ENCODE assay signal across 37 cellular contexts in genomic region chr13:22877421-22877820, GRCh38.
"Had no signal": no experiment of that assay in that cellular context is flagged by ENCODE, and none has a peak within 500 bp of the region (broad histone marks: within the 10 kb centered on the region; RNA-seq: fewer than 3 reads in every experiment).

No MANE protein-coding gene starts in this region.

- H3K27me3 ChIP-seq: adrenal gland, body of pancreas, brain microvascular endothelial cell, breast epithelium had no signal

- H3K4me3 Mint-ChIP-seq: activated B cell treated with CpG ODN at 0.5 μM for 24 hours; activated CD4-positive, alpha-beta memory T cell treated with anti-CD3 and anti-CD28 coated beads for 36 hours; activated CD4-positive, alpha-beta T cell treated with anti-CD3 and anti-CD28 coated beads, Interleukin-2, amount 10 ng/mL, durations not matched to agents 24 days and 14 days; activated CD8-positive, alpha-beta T cell treated with anti-CD3 and anti-CD28 coated beads for 36 hours; activated naive CD4-positive, alpha-beta T cell treated with anti-CD3 and anti-CD28 coated beads for 36 hours; activated naive CD8-positive, alpha-beta T cell treated with anti-CD3 and anti-CD28 coated beads for 36 hours; activated T-cell treated with anti-CD3 and anti-CD28 coated beads, Interleukin-2, amount 50 U/mL, for 4 hours; activated T-cell treated with anti-CD3 and anti-CD28 coated beads, Interleukin-2, amount 50 U/mL, for 72 hours; activated T-helper 1 cell treated with anti-CD3 and anti-CD28 coated beads, Interleukin-12 subunit alpha, Interleukin-12 subunit beta, Interleukin-2, Interleukin-4 antibody, amounts not matched to agents 30 ng/mL and 10 ng/mL and 1 ng/mL, durations not matched to agents 14 hours and 24 hours and 36 hours; activated T-helper 17 cell treated with anti-CD3 and anti-CD28 coated beads, Interleukin-2, amount 50 U/mL, for 72 hours; T-helper 1 cell treated with Interleukin-12 subunit alpha and Interleukin-12 subunit beta and Interleukin-4 antibody, amounts not matched to agents 30 μg/mL and 1 μg/mL, for 36 hours; T-helper 2 cell treated with Interferon-gamma antibody and Interleukin-4, amounts not matched to agents 5 μg/mL and 100 μg/mL, for 36 hours had no signal

- H3K9me3 ChIP-seq: adrenal gland, body of pancreas had no signal

- H3K9me3 Mint-ChIP-seq: activated CD4-positive, alpha-beta T cell treated with anti-CD3 and anti-CD28 coated beads, Interleukin-2, amount 10 ng/mL, durations not matched to agents 24 days and 14 days had no signal

- H3K36me3 ChIP-seq: adrenal gland, brain microvascular endothelial cell, breast epithelium, WERI-Rb-1 had no signal

- H3K27ac ChIP-seq: adrenal gland, body of pancreas, brain microvascular endothelial cell, breast epithelium, WERI-Rb-1 had no signal

- ATAC-seq: activated CD8-positive, alpha-beta T cell treated with anti-CD3 and anti-CD28 coated beads for 36 hours; activated naive CD4-positive, alpha-beta T cell treated with anti-CD3 and anti-CD28 coated beads, Interleukin-2, amount 50 U/mL, for 72 hours; activated T-cell treated with anti-CD3 and anti-CD28 coated beads, Interleukin-2, amount 50 U/mL, for 4 hours; activated T-cell treated with anti-CD3 and anti-CD28 coated beads, Interleukin-2, amount 50 U/mL, for 72 hours; activated T-helper 17 cell treated with anti-CD3 and anti-CD28 coated beads, Interleukin-2, amount 50 U/mL, for 72 hours; body of pancreas had no signal

- H3K4me3 ChIP-seq: adrenal gland, body of pancreas, breast epithelium had no signal

- H3K4me1 Mint-ChIP-seq: activated B cell treated with CpG ODN at 0.5 μM for 24 hours; activated CD4-positive, alpha-beta T cell treated with anti-CD3 and anti-CD28 coated beads, Interleukin-2, amount 10 ng/mL, durations not matched to agents 24 days and 14 days; activated naive CD8-positive, alpha-beta T cell treated with anti-CD3 and anti-CD28 coated beads for 36 hours; activated T-helper 17 cell treated with anti-CD3 and anti-CD28 coated beads, Interleukin-2, amount 50 U/mL, for 72 hours had no signal

- H3K4me1 ChIP-seq: adrenal gland, body of pancreas, breast epithelium had no signal

- H3K27ac Mint-ChIP-seq: activated B cell treated with CpG ODN at 0.5 μM for 24 hours; activated CD4-positive, alpha-beta memory T cell treated with anti-CD3 and anti-CD28 coated beads for 36 hours; activated CD4-positive, alpha-beta T cell treated with anti-CD3 and anti-CD28 coated beads, Interleukin-2, amount 10 ng/mL, durations not matched to agents 24 days and 14 days; activated CD8-positive, alpha-beta T cell treated with anti-CD3 and anti-CD28 coated beads for 36 hours; activated naive CD4-positive, alpha-beta T cell treated with anti-CD3 and anti-CD28 coated beads for 36 hours; activated naive CD4-positive, alpha-beta T cell treated with anti-CD3 and anti-CD28 coated beads, Interleukin-2, amount 50 U/mL, for 72 hours; activated naive CD8-positive, alpha-beta T cell treated with anti-CD3 and anti-CD28 coated beads for 36 hours; activated T-cell treated with anti-CD3 and anti-CD28 coated beads, Interleukin-2, amount 50 U/mL, for 72 hours; activated T-helper 1 cell treated with anti-CD3 and anti-CD28 coated beads, Interleukin-12 subunit alpha, Interleukin-12 subunit beta, Interleukin-2, Interleukin-4 antibody, amounts not matched to agents 30 ng/mL and 10 ng/mL and 1 ng/mL, durations not matched to agents 14 hours and 24 hours and 36 hours; activated T-helper 17 cell treated with anti-CD3 and anti-CD28 coated beads, Interleukin-2, amount 50 U/mL, for 72 hours; T-helper 1 cell treated with Interleukin-12 subunit alpha and Interleukin-12 subunit beta and Interleukin-4 antibody, amounts not matched to agents 30 μg/mL and 1 μg/mL, for 36 hours; T-helper 2 cell treated with Interferon-gamma antibody and Interleukin-4, amounts not matched to agents 5 μg/mL and 100 μg/mL, for 36 hours had no signal

- DNase-seq: activated B cell treated with CpG ODN at 0.5 μM for 24 hours; activated CD4-positive, alpha-beta memory T cell treated with anti-CD3 and anti-CD28 coated beads for 36 hours; activated CD4-positive, alpha-beta T cell treated with anti-CD3 and anti-CD28 coated beads for 4 hours; activated CD4-positive, alpha-beta T cell treated with anti-CD3 and anti-CD28 coated beads, Interleukin-2, amount 10 ng/mL, durations not matched to agents 24 days and 14 days; activated CD4-positive, alpha-beta T cell treated with anti-CD3 and anti-CD28 coated beads, Interleukin-2, amount 50 U/mL, for 1 hour; activated CD4-positive, alpha-beta T cell treated with anti-CD3 and anti-CD28 coated beads, Interleukin-2, amount 50 U/mL, for 4 hours; activated CD4-positive, CD25-positive, alpha-beta regulatory T cell treated with anti-CD3 and anti-CD28 coated beads, Interleukin-2, amount 50 U/mL, for 72 hours; activated CD8-positive, alpha-beta memory T cell treated with anti-CD3 and anti-CD28 coated beads, Interleukin-2, amount 50 U/mL, for 4 hours; activated CD8-positive, alpha-beta T cell treated with anti-CD3 and anti-CD28 coated beads for 36 hours; activated effector memory CD4-positive, alpha-beta T cell treated with anti-CD3 and anti-CD28 coated beads, Interleukin-2, amount 50 U/mL, for 16 hours; activated gamma-delta T cell treated with Interleukin-2 at 50 U/mL for 16 hours; activated naive CD4-positive, alpha-beta T cell; activated naive CD4-positive, alpha-beta T cell treated with anti-CD3 and anti-CD28 coated beads for 36 hours; activated naive CD4-positive, alpha-beta T cell treated with anti-CD3 and anti-CD28 coated beads, Interleukin-2, amount 50 U/mL, for 16 hours; activated naive CD8-positive, alpha-beta T cell treated with anti-CD3 and anti-CD28 coated beads for 36 hours; activated T-cell treated with anti-CD3 and anti-CD28 coated beads for 4 hours; activated T-cell treated with anti-CD3 and anti-CD28 coated beads, Interleukin-2, amount 50 U/mL, for 1 hour; activated T-cell treated with anti-CD3 and anti-CD28 coated beads, Interleukin-2, amount 50 U/mL, for 4 hours; activated T-cell treated with anti-CD3 and anti-CD28 coated beads, Interleukin-2, amount 50 U/mL, for 72 hours; adrenal gland; amniotic stem cell; aorta; body of pancreas; brain microvascular endothelial cell; central memory CD4-positive, alpha-beta T cell; T-helper 2 cell; T-helper 9 cell; WERI-Rb-1 had no signal

- H3K27me3 Mint-ChIP-seq: activated B cell treated with CpG ODN at 0.5 μM for 24 hours; activated CD4-positive, alpha-beta memory T cell treated with anti-CD3 and anti-CD28 coated beads for 36 hours; activated CD4-positive, alpha-beta T cell treated with anti-CD3 and anti-CD28 coated beads, Interleukin-2, amount 10 ng/mL, durations not matched to agents 24 days and 14 days had no signal

- FAIRE-seq: astrocyte, colon, TTC549 had no signal

- H3K36me3 Mint-ChIP-seq: activated CD4-positive, alpha-beta memory T cell treated with anti-CD3 and anti-CD28 coated beads for 36 hours; activated naive CD8-positive, alpha-beta T cell treated with anti-CD3 and anti-CD28 coated beads for 36 hours had no signal
